In the genomic region with DNA sequence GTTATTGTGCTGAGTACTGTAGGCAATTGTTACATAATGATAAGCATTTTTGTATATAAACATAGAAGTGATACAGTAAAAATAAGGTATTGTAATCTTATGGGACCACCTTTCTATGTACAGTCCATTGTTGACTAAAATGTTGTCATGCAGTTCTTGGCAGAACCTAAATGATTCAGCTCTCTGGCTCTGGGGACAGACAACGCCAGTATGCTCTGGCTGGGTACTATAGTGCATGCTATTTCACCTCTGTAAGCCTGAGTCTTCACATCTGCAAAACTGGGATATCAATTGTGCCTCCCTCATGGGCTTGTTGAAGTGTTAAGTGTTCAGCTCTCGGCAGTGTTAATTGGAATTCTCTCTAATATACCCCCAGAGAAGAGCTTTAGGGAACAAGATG, we compare ENCODE assay signal across 2 cellular contexts.
TF ChIP-seq lines count a peak whose summit lies in the region.

No MANE protein-coding gene starts in this region.

TF ChIP-seq in GM12878, 131 proteins besides CTCF, POLR2A, EP300 and RAD21:
- TF ChIP-seq YY1 (IDR thresholded peaks at IDR 0.05; ENCODE audit: low read depth, low read length) (no peak), ZBTB33 (IDR thresholded peaks at IDR 0.05) (no peak)

TF ChIP-seq in HepG2, 621 proteins besides CTCF, POLR2A, EP300 and RAD21:
- TF ChIP-seq ZNF780A (CRISPR knock-in tag; IDR thresholded peaks at IDR 0.05) (no peak), ZNF468 (CRISPR knock-in tag; IDR thresholded peaks at IDR 0.05) (no peak), ZNF263 (CRISPR knock-in tag; IDR thresholded peaks at IDR 0.05) (no peak), ZFP91 (CRISPR knock-in tag; IDR thresholded peaks at IDR 0.05; ENCODE audit: borderline replicate concordance) (no peak), ZNF775 (CRISPR knock-in tag; IDR thresholded peaks at IDR 0.05; ENCODE audit: borderline replicate concordance) (no peak), MAX (IDR thresholded peaks at IDR 0.05) (no peak), JARID2 (CRISPR knock-in tag; IDR thresholded peaks at IDR 0.05; ENCODE audit: insufficient replicate concordance) (no peak), E2F1 (CRISPR knock-in tag; IDR thresholded peaks at IDR 0.05) (no peak), ZNF616 (CRISPR knock-in tag; IDR thresholded peaks at IDR 0.05; ENCODE audit: low read depth) (no peak), ZNF142 (CRISPR knock-in tag; IDR thresholded peaks at IDR 0.05) (no peak), ZNF225 (CRISPR knock-in tag; IDR thresholded peaks at IDR 0.05) (no peak), ZNF33A (CRISPR knock-in tag; IDR thresholded peaks at IDR 0.05; ENCODE audit: borderline replicate concordance) (no peak), ZNF879 (CRISPR knock-in tag; IDR thresholded peaks at IDR 0.05) (no peak), ATF7 (IDR thresholded peaks at IDR 0.05) (no peak), ATF7 (CRISPR knock-in tag; IDR thresholded peaks at IDR 0.05) (no peak), SYNCRIP (IDR thresholded peaks at IDR 0.05; ENCODE audit: insufficient read depth, low read depth, low read length) (no peak), MATR3 (CRISPR knock-in tag; IDR thresholded peaks at IDR 0.05) (no peak), NFRKB (IDR thresholded peaks at IDR 0.05) (no peak), CREB1 (IDR thresholded peaks at IDR 0.05) (no peak), CREB1 (CRISPR knock-in tag; IDR thresholded peaks at IDR 0.05) (no peak)
- TF ChIP-seq, protein P1, sequence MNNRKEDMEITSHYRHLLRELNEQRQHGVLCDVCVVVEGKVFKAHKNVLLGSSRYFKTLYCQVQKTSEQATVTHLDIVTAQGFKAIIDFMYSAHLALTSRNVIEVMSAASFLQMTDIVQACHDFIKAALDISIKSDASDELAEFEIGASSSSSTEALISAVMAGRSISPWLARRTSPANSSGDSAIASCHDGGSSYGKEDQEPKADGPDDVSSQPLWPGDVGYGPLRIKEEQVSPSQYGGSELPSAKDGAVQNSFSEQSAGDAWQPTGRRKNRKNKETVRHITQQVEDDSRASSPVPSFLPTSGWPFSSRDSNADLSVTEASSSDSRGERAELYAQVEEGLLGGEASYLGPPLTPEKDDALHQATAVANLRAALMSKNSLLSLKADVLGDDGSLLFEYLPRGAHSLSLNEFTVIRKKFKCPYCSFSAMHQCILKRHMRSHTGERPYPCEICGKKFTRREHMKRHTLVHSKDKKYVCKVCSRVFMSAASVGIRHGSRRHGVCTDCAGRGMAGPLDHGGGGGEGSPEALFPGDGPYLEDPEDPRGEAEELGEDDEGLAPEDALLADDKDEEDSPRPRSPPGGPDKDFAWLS (CRISPR knock-in tag; IDR thresholded peaks at IDR 0.05; ENCODE audit: borderline replicate concordance), result no peak
